1 cellular context compared by ENCODE assay signal in genomic region chr5:854966-855743, GRCh38.
A peak's percentile ranks its signal among the peaks of the same experiment; 100 is the strongest.
TF ChIP-seq lines count a peak whose summit lies in the region.

No MANE protein-coding gene starts in this region.

TF ChIP-seq in HepG2, 621 proteins besides CTCF, POLR2A, EP300 and RAD21:
- TF ChIP-seq SIX1 (CRISPR knock-in tag; IDR thresholded peaks at IDR 0.05; ENCODE audit: borderline replicate concordance), result no peak
- TF ChIP-seq AGO2 (optimal IDR thresholded peaks at IDR 0.05; ENCODE audit: low read depth, low read length), result peak; percentile 35
- no peak for TF ChIP-seq NFYC (CRISPR knock-in tag; IDR thresholded peaks at IDR 0.05)
